Comparison of ENCODE assay signal across 8 cellular contexts in the genomic region with DNA sequence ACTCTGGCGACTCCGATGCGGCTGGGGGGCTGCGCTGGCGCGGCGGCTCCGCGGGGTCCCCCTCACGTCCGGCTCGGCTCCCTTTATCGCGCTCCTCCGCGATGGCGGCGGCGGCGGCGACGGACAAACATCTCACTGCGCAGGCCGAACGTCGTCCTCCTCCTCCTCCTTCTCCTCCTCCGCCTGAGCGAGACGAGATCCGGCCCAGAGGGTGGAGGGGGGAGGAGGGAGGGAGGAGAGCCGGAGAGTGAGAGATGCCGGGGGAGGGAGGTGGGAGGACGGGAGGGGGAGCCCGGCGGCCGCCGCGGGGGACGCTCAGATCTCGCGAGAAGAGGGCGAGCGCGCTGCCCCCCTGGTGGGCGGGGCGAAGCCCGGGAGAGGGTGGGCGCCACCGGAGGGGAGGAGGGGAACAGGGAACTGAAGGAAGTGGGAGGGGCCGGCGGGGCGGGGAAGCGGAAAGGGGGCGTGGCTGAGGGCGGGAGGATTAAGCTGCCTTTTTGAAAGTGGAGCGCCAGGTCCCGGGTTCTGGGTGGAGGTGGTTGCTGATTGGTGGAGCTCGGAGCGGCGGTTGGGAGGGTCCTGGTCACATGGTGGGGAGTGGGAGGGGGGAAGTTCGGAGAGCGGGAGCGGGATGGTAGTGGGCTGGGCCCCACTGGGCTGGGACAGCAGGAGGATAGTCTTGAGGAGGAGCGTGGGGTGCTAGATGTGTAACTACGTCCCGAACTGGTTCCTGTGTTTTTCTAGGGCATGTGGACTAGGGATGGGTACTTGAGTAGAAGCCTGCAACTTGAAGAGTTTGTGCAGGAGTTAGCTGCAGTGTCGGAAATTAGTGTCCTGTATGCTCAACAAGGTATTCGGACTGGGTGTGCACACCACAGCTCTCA. TPM values are rescaled to one million over a fixed set of nuclear protein-coding genes. Genes with fewer than 3 reads are reported as not detected.
DNase-seq lines count a peak whose midpoint lies in the region; ATAC-seq and TF ChIP-seq lines count a peak whose summit lies in the region.

A gene (minus strand): TSS at position 159 of the 884 bp plus-strand sequence. CDS start 354 bp downstream, outside the sequence.

- H3K9ac ChIP-seq in trophoblast cell (ENCODE audit: low read length), result peak within 1 kb of the TSS; percentile 87

- H2BK120ac ChIP-seq in trophoblast cell (ENCODE audit: insufficient read depth, low read length, poor library complexity), result peak within 1 kb of the TSS; percentile 92

- ATAC-seq in HG02763 (IDR thresholded peaks at IDR 0.05; ENCODE audit: unreplicated experiment), result peak; percentile 83
- peak; percentile 88 for ATAC-seq in activated naive CD8-positive, alpha-beta T cell treated with anti-CD3 and anti-CD28 coated beads, Interleukin-2, amount 50 U/mL, for 24 hours

- in situ Hi-C loops in transverse colon (cut with MboI; ENCODE audit: low pct_ligation_motif_present in 1 of 4, low pct_unique_long_range_greater_than_20kb in 1 of 4, low sequenced_read_pairs in 3 of 4), result no loop called here

- peak within 1 kb of the TSS; percentile 81 for H2BK5ac ChIP-seq in trophoblast cell (ENCODE audit: low read depth, low read length, poor library complexity)

- H3K9me3 ChIP-seq in cardiac muscle cell (ENCODE audit: low read depth) (no peaks in the 10 kb centered on the region), trophoblast cell (ENCODE audit: insufficient read depth, low read depth, low read length) (no peaks in the 10 kb centered on the region), transverse colon (no peaks in the 10 kb centered on the region)

- H2BK12ac ChIP-seq in trophoblast cell (ENCODE audit: low read length), result peak within 1 kb of the TSS; percentile 52

- H3K27ac Mint-ChIP-seq in activated naive CD8-positive, alpha-beta T cell treated with anti-CD3 and anti-CD28 coated beads, Interleukin-2, amount 50 U/mL, for 24 hours, result peak within 1 kb of the TSS; percentile 97

- WGBS in trophoblast cell (ENCODE audit: extremely low coverage, insufficient coverage, insufficient read length), result no CpG with 5 or more reads among the region's 68 CpGs
- WGBS in transverse colon (ENCODE audit: low coverage in 1 of 2), 2 donors, result 0% methylated on average over 28 of the region's 68 CpGs; no CpG with 5 or more reads in 1 of the 2 donors

- peak within 1 kb of the TSS; percentile 99 for H3K4me3 Mint-ChIP-seq in activated naive CD8-positive, alpha-beta T cell treated with anti-CD3 and anti-CD28 coated beads, Interleukin-2, amount 50 U/mL, for 24 hours

- H3K27me3 ChIP-seq in cardiac muscle cell, result no peaks in the 10 kb centered on the region
- no peaks in the 10 kb centered on the region for H3K27me3 ChIP-seq in trophoblast cell (ENCODE audit: insufficient read depth, low read length)
- H3K27me3 ChIP-seq in transverse colon, result no peaks in the 10 kb centered on the region

- H3K18ac ChIP-seq in trophoblast cell (ENCODE audit: low read length), result peak within 1 kb of the TSS; percentile 100

- intact Hi-C loops in transverse colon (cut with DNase I; ENCODE audit: low total_unique reads), result no loop called here

- H3K36me3 ChIP-seq in cardiac muscle cell (no peaks in the 10 kb centered on the region), trophoblast cell (ENCODE audit: control insufficient read depth in 1 of 2, insufficient read depth in 2 of 2, low read length in 2 of 2) (peaks cover 0 to 10% of the 10 kb centered on the region in 2 experiments), transverse colon (no peaks in the 10 kb centered on the region)

- peak within 1 kb of the TSS; percentile 85 for H3K4me2 ChIP-seq in trophoblast cell (ENCODE audit: low read length)

- H3K36me3 Mint-ChIP-seq in activated naive CD8-positive, alpha-beta T cell treated with anti-CD3 and anti-CD28 coated beads, Interleukin-2, amount 50 U/mL, for 24 hours (ENCODE audit: low read depth), result peaks cover 23% of the 10 kb centered on the region

- H3K27ac ChIP-seq in cardiac muscle cell (peak within 1 kb of the TSS; percentile 98), trophoblast cell (ENCODE audit: low read depth, low read length) (peak within 1 kb of the TSS; percentile 98), transverse colon (peak within 1 kb of the TSS; percentile 93 to 97 (median 96))

- H3K27me3 Mint-ChIP-seq in activated naive CD8-positive, alpha-beta T cell treated with anti-CD3 and anti-CD28 coated beads, Interleukin-2, amount 50 U/mL, for 24 hours, result no peaks in the 10 kb centered on the region

- H3K4me3 ChIP-seq in GM12865 (ENCODE audit: low read depth, low read length) (peak within 1 kb of the TSS; percentile 88), cardiac muscle cell (peak within 1 kb of the TSS; percentile 90), trophoblast cell (ENCODE audit: low read depth, low read length) (peak within 1 kb of the TSS; percentile 97), transverse colon (peak within 1 kb of the TSS; percentile 80 to 92 (median 85))

- peak within 1 kb of the TSS; percentile 98 for H4K8ac ChIP-seq in trophoblast cell (ENCODE audit: low read depth, low read length)

- H3K23ac ChIP-seq in trophoblast cell (ENCODE audit: low read length), result peak within 1 kb of the TSS; percentile 40

- peak within 1 kb of the TSS; percentile 100 for H3K14ac ChIP-seq in trophoblast cell (ENCODE audit: low read length)

- H3K79me1 ChIP-seq in trophoblast cell (ENCODE audit: low read length), result peaks cover 8% of the 10 kb centered on the region

- peak within 1 kb of the TSS; percentile 96 for H4K91ac ChIP-seq in trophoblast cell (ENCODE audit: low read depth, low read length)

- H3K4me1 Mint-ChIP-seq in activated naive CD8-positive, alpha-beta T cell treated with anti-CD3 and anti-CD28 coated beads, Interleukin-2, amount 50 U/mL, for 24 hours, result peaks cover 42% of the 10 kb centered on the region

- peak within 1 kb of the TSS; percentile 97 for H4K12ac ChIP-seq in trophoblast cell (ENCODE audit: low read depth, low read length)

- peak within 1 kb of the TSS; percentile 99 for H3K4ac ChIP-seq in trophoblast cell (ENCODE audit: low read depth, low read length)

- TF ChIP-seq EP300 in transverse colon (IDR thresholded peaks at IDR 0.05; ENCODE audit: low read depth), result no peak

- no peaks in the 10 kb centered on the region for H3K9me3 Mint-ChIP-seq in activated naive CD8-positive, alpha-beta T cell treated with anti-CD3 and anti-CD28 coated beads, Interleukin-2, amount 50 U/mL, for 24 hours

- H3K79me2 ChIP-seq in trophoblast cell (ENCODE audit: control insufficient read depth, insufficient read depth, low read length, poor library complexity), result peaks cover 29% of the 10 kb centered on the region

- H3K4me1 ChIP-seq in cardiac muscle cell (ENCODE audit: low read depth), result peaks cover 22% of the 10 kb centered on the region
- peaks cover 2 to 3% of the 10 kb centered on the region in 2 experiments for H3K4me1 ChIP-seq in trophoblast cell (ENCODE audit: control insufficient read depth in 1 of 2, insufficient read depth in 2 of 2, low read length in 2 of 2)
- H3K4me1 ChIP-seq in transverse colon, result peaks cover 6 to 44% (median 26%) of the 10 kb centered on the region in 4 donors

- H2AK5ac ChIP-seq in trophoblast cell (ENCODE audit: low read length), result peak within 1 kb of the TSS; percentile 86

- TF ChIP-seq CTCF in GM12865 (IDR thresholded peaks at IDR 0.05; ENCODE audit: insufficient read depth, low read depth, low read length, missing control alignments) (no peak), cardiac muscle cell (IDR thresholded peaks at IDR 0.05; ENCODE audit: low read depth, low read length) (no peak), transverse colon (IDR thresholded peaks at IDR 0.05) (no peak)

- peak within 1 kb of the TSS; percentile 98 for H2AFZ ChIP-seq in trophoblast cell (ENCODE audit: insufficient read depth, low read length, poor library complexity)

- peak; percentile 83 for TF ChIP-seq POLR2A in transverse colon (IDR thresholded peaks at IDR 0.05)

- DNase-seq in GM12865 (ENCODE audit: low read depth) (peak; percentile 99), NCI-H1417 treated with DMSO at 0.1 percent for 48 hours (lab: John Stamatoyannopoulos, UW) (peak; percentile 92), SW480 (ENCODE audit: low spot score) (peak; percentile 93), cardiac muscle cell (ENCODE audit: low read depth in 1 of 2, low spot score in 1 of 2) (peak; percentile 99), trophoblast cell (peak; percentile 94 to 98), transverse colon (peak; percentile 100)
- DNase-seq in activated naive CD8-positive, alpha-beta T cell treated with anti-CD3 and anti-CD28 coated beads, Interleukin-2, amount 50 U/mL, for 24 hours, result peak; percentile 99

RNA-seq across cellular contexts. Expression of the gene that starts here (rescaled TPM):
- total RNA-seq in cardiac muscle cell (47.6 and 51.3 TPM in 2 replicates), transverse colon (100 to 1,000 TPM in 1 of 4 donors, 10 to 100 TPM in 3; 18.5 to 104 (median 57.9) TPM)
- 78.8 and 90.9 TPM in 2 replicates for polyA plus RNA-seq in cardiac muscle cell
- polyA plus RNA-seq in trophoblast cell (2013), result 85.4 and 86.3 TPM in 2 replicates

Comparison
In these comparisons a context has a peak if more than half of its experiments do, and no peak if none do; other contexts are left out.
1. Peak in every context shown above with its lines: DNase-seq, ATAC-seq, H3K4me3 ChIP-seq and H3K27ac ChIP-seq.